In genomic region chr2:91442246-91442905, GRCh38 we compare ENCODE assay signal across 9 cellular contexts.
DNase-seq lines count a peak whose midpoint lies in the region; ATAC-seq, FAIRE-seq and TF ChIP-seq lines count a peak whose summit lies in the region.
"Had no signal": no experiment of that assay in that cellular context is flagged by ENCODE, and none has a peak within 500 bp of the region (broad histone marks: within the 10 kb centered on the region; RNA-seq: fewer than 3 reads in every experiment).

No MANE protein-coding gene starts in this region.

- H3K79me1 ChIP-seq in mesenchymal stem cell (replicated peaks; ENCODE audit: low read length, poor library complexity, severe bottlenecking): no peaks in the 10 kb centered on the region

- no peak for TF ChIP-seq POLR2A in A549 (IDR thresholded peaks at IDR 0.05; ENCODE audit: low read length)

- H2BK120ac ChIP-seq in mesenchymal stem cell (ENCODE audit: low read depth, low read length): no peak overlapping the region

- peaks cover 24% of the 10 kb centered on the region for H3K27me3 ChIP-seq in colonic mucosa
- peaks cover 0 to 13% of the 10 kb centered on the region in 2 experiments for H3K27me3 ChIP-seq in mesenchymal stem cell (ENCODE audit: control insufficient read depth in 1 of 2, insufficient read depth in 1 of 2, low read length in 2 of 2)

- H3K9me3 ChIP-seq in A549 (no peaks in the 10 kb centered on the region), colonic mucosa (no peaks in the 10 kb centered on the region), mesenchymal stem cell (ENCODE audit: control insufficient read depth, low read length) (no peaks in the 10 kb centered on the region)

- H3K9ac ChIP-seq in colonic mucosa (ENCODE audit: low read depth in 2 of 2, low read length in 2 of 2) (no peak overlapping the region), mesenchymal stem cell (ENCODE audit: low read length) (no peak overlapping the region)

- WGBS in A549 (ENCODE audit: missing lambda C conversion rate): 16% methylated on average over 65 of the region's 82 CpGs
- 74% methylated on average over 82 of the region's 82 CpGs for WGBS in mesenchymal stem cell

- no peak overlapping the region for H2BK5ac ChIP-seq in mesenchymal stem cell (ENCODE audit: low read depth, low read length, poor library complexity, severe bottlenecking)

- H3K4me2 ChIP-seq in A549 (peak overlapping the region; percentile 83), mesenchymal stem cell (ENCODE audit: low read length, poor library complexity, severe bottlenecking) (no peak overlapping the region)

- peak in 1 of 2 experiments; percentile 48; a peak in 3 of 6 replicates for ATAC-seq in A549
- ATAC-seq in HG03460 (IDR thresholded peaks at IDR 0.05; ENCODE audit: unreplicated experiment): no peak
- no peak for ATAC-seq in HG02981 (IDR thresholded peaks at IDR 0.05; ENCODE audit: unreplicated experiment)
- no peak for ATAC-seq in GM18858 (IDR thresholded peaks at IDR 0.05; ENCODE audit: unreplicated experiment)
- ATAC-seq: WTC11 had no signal

- POLR2A ChIA-PET in A549 (lab: Yijun Ruan, JAX): no interaction called here

- H4K91ac ChIP-seq in mesenchymal stem cell (ENCODE audit: low read length): no peak overlapping the region

- TF ChIP-seq CTCF in A549 (IDR thresholded peaks at IDR 0.05): no peak
- no peak for TF ChIP-seq CTCF in colonic mucosa (IDR thresholded peaks at IDR 0.05)

- H3K23ac ChIP-seq in mesenchymal stem cell (ENCODE audit: low read length in 2 of 2): no peak overlapping the region

- H3K27ac ChIP-seq in A549 (peak overlapping the region in 1 of 2 experiments; percentile 1; a peak in 2 of 6 replicates), colonic mucosa (no peak overlapping the region), mesenchymal stem cell (ENCODE audit: low read length, poor library complexity, severe bottlenecking) (no peak overlapping the region)

- CTCF ChIA-PET in A549 (lab: Yijun Ruan, JAX): no interaction called here

- H2BK12ac ChIP-seq in mesenchymal stem cell (ENCODE audit: low read length in 2 of 2): no peak overlapping the region

- peak overlapping the region; percentile 43 for H3K4me3 ChIP-seq in A549
- H3K4me3 ChIP-seq in colonic mucosa: peak overlapping the region; percentile 23
- H3K4me3 ChIP-seq in mesenchymal stem cell (ENCODE audit: insufficient read depth in 1 of 2, low read depth in 1 of 2, low read length in 2 of 2): peak overlapping the region; percentile 0 to 69

- H2BK15ac ChIP-seq in mesenchymal stem cell (ENCODE audit: low read depth, poor library complexity, severe bottlenecking): no peak overlapping the region

- H2AFZ ChIP-seq in mesenchymal stem cell (ENCODE audit: low read depth, low read length): no peak overlapping the region

- H3K4ac ChIP-seq in mesenchymal stem cell (ENCODE audit: low read depth in 1 of 2, low read length in 2 of 2): no peak overlapping the region

- TF ChIP-seq RAD21 in A549 (conservative IDR thresholded peaks at IDR 0.05 in 1 of 2, IDR thresholded peaks at IDR 0.05 in 1 of 2): no peak

- H4K8ac ChIP-seq in mesenchymal stem cell (ENCODE audit: low read length): no peak overlapping the region

- H3K18ac ChIP-seq in mesenchymal stem cell (ENCODE audit: low read depth in 1 of 2, low read length in 2 of 2): no peak overlapping the region

- intact Hi-C loops in colonic mucosa (cut with DNase I): no loop called here

- H3K36me3 ChIP-seq in colonic mucosa (no peaks in the 10 kb centered on the region), mesenchymal stem cell (ENCODE audit: control insufficient read depth in 1 of 2, insufficient read depth in 2 of 2, low read depth in 1 of 2, low read length in 2 of 2) (no peaks in the 10 kb centered on the region)

- H3K14ac ChIP-seq in mesenchymal stem cell (ENCODE audit: low read length in 2 of 2): no peak overlapping the region

- no peak overlapping the region for H2AK5ac ChIP-seq in mesenchymal stem cell (ENCODE audit: low read length, severe bottlenecking)

- FAIRE-seq in A549 (lab: Jason Lieb, UNC): no peak

- no peak for TF ChIP-seq EP300 in A549 (IDR thresholded peaks at IDR 0.05)

- peak in 1 of 2 experiments; percentile 3 for DNase-seq in A549 (ENCODE audit: low read depth in 1 of 2, low spot score in 1 of 2)
- peak; percentile 1 for DNase-seq in H4 (ENCODE audit: low spot score)
- DNase-seq in colonic mucosa: peak; percentile 18
- DNase-seq in mesenchymal stem cell: no peak
- no peak for DNase-seq in LoVo (ENCODE audit: low spot score)

- peaks cover 7% of the 10 kb centered on the region; the same call in 1 of the 3 replicates for H3K4me1 ChIP-seq in A549
- no peaks in the 10 kb centered on the region for H3K4me1 ChIP-seq in colonic mucosa
- no peaks in the 10 kb centered on the region for H3K4me1 ChIP-seq in mesenchymal stem cell (ENCODE audit: control insufficient read depth, insufficient read depth, low read depth, low read length)

TF ChIP-seq in A549, 52 proteins besides CTCF, POLR2A, EP300 and RAD21:
- TF ChIP-seq CBX2 (IDR thresholded peaks at IDR 0.05; ENCODE audit: borderline replicate concordance, low read depth): no peak
- 0 out of 2 replicates have a peak, but pooled peaks have one; percentile 43 for TF ChIP-seq RNF2 (IDR thresholded peaks at IDR 0.05; ENCODE audit: borderline replicate concordance, low read depth)

Comparison
In these comparisons a context has a peak if more than half of its experiments do, and no peak if none do; other contexts are left out.
1. DNase-seq: peak in H4 (single experiment) and colonic mucosa (single experiment); none in mesenchymal stem cell (single experiment) and LoVo (single experiment).
2. Peak in every context shown above with its lines, with median percentiles within 50 percentile points of each other: H3K4me3 ChIP-seq.